1 cellular context compared by ENCODE assay signal in the genomic region with DNA sequence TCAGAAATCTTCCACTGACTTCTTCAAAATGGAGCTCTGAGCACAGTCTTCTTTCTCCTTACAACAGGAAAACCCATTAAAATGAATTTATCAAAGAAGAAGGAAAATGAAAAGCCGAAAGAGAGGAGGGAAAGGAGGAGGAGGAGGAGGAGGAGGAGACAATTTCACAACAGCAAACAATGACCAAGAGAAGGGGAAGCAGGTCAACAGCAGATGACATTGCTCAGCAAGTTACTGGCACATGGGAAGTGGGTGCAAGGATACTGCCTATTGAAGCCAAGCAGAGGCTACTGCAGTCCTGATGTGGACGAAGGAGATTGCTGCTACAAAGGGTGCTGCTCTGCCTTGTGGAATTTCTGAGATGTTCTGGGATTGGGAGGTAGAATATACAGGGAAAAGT.
A peak's percentile ranks its signal among the peaks of the same experiment; 100 is the strongest.
TF ChIP-seq lines count a peak whose summit lies in the region.

No MANE protein-coding gene starts in this region.

TF ChIP-seq in K562, 482 proteins besides CTCF, POLR2A, EP300 and RAD21 (continued from another document):
- TF ChIP-seq HINFP (tag; conservative IDR thresholded peaks at IDR 0.05; ENCODE audit: low read depth) = no peak
- no peak for TF ChIP-seq TGIF2 (CRISPR knock-in tag; IDR thresholded peaks at IDR 0.05)
- no peak for TF ChIP-seq ATF2 (CRISPR knock-in tag; IDR thresholded peaks at IDR 0.05)
- no peak for TF ChIP-seq MEF2A (IDR thresholded peaks at IDR 0.05; ENCODE audit: control insufficient read depth, low read depth, low read length)
- no peak for TF ChIP-seq SMAD2 (IDR thresholded peaks at IDR 0.05; ENCODE audit: low read depth, low read length)
- peak; percentile 34 to 52; a peak in 1 of 4 replicates for TF ChIP-seq TRIM24 (IDR thresholded peaks at IDR 0.05)
- no peak for TF ChIP-seq MTA3 (IDR thresholded peaks at IDR 0.05; ENCODE audit: borderline replicate concordance)
- peak; percentile 65 for TF ChIP-seq CEBPB (tag; IDR thresholded peaks at IDR 0.05)
- TF ChIP-seq CBX3 (IDR thresholded peaks at IDR 0.05; ENCODE audit: borderline replicate concordance in 1 of 2, low read length in 2 of 2) = no peak
- TF ChIP-seq EHMT2 (IDR thresholded peaks at IDR 0.05) = 0 out of 2 replicates have a peak, but pooled peaks have one; percentile 38
- TF ChIP-seq SMARCA5 (IDR thresholded peaks at IDR 0.05) = no peak
- TF ChIP-seq ZNF239 (CRISPR knock-in tag; IDR thresholded peaks at IDR 0.05) = no peak
- no peak for TF ChIP-seq STAT5B (CRISPR knock-in tag; IDR thresholded peaks at IDR 0.05)
- TF ChIP-seq VEZF1 (CRISPR knock-in tag; IDR thresholded peaks at IDR 0.05) = no peak
- TF ChIP-seq ZNF124 (CRISPR knock-in tag; IDR thresholded peaks at IDR 0.05) = no peak
- TF ChIP-seq, protein P1, sequence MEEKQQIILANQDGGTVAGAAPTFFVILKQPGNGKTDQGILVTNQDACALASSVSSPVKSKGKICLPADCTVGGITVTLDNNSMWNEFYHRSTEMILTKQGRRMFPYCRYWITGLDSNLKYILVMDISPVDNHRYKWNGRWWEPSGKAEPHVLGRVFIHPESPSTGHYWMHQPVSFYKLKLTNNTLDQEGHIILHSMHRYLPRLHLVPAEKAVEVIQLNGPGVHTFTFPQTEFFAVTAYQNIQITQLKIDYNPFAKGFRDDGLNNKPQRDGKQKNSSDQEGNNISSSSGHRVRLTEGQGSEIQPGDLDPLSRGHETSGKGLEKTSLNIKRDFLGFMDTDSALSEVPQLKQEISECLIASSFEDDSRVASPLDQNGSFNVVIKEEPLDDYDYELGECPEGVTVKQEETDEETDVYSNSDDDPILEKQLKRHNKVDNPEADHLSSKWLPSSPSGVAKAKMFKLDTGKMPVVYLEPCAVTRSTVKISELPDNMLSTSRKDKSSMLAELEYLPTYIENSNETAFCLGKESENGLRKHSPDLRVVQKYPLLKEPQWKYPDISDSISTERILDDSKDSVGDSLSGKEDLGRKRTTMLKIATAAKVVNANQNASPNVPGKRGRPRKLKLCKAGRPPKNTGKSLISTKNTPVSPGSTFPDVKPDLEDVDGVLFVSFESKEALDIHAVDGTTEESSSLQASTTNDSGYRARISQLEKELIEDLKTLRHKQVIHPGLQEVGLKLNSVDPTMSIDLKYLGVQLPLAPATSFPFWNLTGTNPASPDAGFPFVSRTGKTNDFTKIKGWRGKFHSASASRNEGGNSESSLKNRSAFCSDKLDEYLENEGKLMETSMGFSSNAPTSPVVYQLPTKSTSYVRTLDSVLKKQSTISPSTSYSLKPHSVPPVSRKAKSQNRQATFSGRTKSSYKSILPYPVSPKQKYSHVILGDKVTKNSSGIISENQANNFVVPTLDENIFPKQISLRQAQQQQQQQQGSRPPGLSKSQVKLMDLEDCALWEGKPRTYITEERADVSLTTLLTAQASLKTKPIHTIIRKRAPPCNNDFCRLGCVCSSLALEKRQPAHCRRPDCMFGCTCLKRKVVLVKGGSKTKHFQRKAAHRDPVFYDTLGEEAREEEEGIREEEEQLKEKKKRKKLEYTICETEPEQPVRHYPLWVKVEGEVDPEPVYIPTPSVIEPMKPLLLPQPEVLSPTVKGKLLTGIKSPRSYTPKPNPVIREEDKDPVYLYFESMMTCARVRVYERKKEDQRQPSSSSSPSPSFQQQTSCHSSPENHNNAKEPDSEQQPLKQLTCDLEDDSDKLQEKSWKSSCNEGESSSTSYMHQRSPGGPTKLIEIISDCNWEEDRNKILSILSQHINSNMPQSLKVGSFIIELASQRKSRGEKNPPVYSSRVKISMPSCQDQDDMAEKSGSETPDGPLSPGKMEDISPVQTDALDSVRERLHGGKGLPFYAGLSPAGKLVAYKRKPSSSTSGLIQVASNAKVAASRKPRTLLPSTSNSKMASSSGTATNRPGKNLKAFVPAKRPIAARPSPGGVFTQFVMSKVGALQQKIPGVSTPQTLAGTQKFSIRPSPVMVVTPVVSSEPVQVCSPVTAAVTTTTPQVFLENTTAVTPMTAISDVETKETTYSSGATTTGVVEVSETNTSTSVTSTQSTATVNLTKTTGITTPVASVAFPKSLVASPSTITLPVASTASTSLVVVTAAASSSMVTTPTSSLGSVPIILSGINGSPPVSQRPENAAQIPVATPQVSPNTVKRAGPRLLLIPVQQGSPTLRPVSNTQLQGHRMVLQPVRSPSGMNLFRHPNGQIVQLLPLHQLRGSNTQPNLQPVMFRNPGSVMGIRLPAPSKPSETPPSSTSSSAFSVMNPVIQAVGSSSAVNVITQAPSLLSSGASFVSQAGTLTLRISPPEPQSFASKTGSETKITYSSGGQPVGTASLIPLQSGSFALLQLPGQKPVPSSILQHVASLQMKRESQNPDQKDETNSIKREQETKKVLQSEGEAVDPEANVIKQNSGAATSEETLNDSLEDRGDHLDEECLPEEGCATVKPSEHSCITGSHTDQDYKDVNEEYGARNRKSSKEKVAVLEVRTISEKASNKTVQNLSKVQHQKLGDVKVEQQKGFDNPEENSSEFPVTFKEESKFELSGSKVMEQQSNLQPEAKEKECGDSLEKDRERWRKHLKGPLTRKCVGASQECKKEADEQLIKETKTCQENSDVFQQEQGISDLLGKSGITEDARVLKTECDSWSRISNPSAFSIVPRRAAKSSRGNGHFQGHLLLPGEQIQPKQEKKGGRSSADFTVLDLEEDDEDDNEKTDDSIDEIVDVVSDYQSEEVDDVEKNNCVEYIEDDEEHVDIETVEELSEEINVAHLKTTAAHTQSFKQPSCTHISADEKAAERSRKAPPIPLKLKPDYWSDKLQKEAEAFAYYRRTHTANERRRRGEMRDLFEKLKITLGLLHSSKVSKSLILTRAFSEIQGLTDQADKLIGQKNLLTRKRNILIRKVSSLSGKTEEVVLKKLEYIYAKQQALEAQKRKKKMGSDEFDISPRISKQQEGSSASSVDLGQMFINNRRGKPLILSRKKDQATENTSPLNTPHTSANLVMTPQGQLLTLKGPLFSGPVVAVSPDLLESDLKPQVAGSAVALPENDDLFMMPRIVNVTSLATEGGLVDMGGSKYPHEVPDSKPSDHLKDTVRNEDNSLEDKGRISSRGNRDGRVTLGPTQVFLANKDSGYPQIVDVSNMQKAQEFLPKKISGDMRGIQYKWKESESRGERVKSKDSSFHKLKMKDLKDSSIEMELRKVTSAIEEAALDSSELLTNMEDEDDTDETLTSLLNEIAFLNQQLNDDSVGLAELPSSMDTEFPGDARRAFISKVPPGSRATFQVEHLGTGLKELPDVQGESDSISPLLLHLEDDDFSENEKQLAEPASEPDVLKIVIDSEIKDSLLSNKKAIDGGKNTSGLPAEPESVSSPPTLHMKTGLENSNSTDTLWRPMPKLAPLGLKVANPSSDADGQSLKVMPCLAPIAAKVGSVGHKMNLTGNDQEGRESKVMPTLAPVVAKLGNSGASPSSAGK (IDR thresholded peaks at IDR 0.05) = peak; percentile 66
- peak; percentile 72 for TF ChIP-seq L3MBTL2 (IDR thresholded peaks at IDR 0.05)
- TF ChIP-seq ZNF263 (CRISPR knock-in tag; IDR thresholded peaks at IDR 0.05; ENCODE audit: borderline replicate concordance) = peak; percentile 82
TF ChIP-seq in K562: peak in this region for 7.
